Comparison of ENCODE assay signal across 21 cellular contexts in genomic region chr12:96814200-96814599, GRCh38.
DNase-seq lines count a peak whose midpoint lies in the region; ATAC-seq and TF ChIP-seq lines count a peak whose summit lies in the region.
"Had no signal": no experiment of that assay in that cellular context is flagged by ENCODE, and none has a peak within 500 bp of the region (broad histone marks: within the 10 kb centered on the region; RNA-seq: fewer than 3 reads in every experiment).

No MANE protein-coding gene starts in this region.

- no peaks in the 10 kb centered on the region for H3K27me3 ChIP-seq in PC-3 (ENCODE audit: low read length)
- H3K27me3 ChIP-seq: BLaER1 treated with 17β-estradiol and CSF1 and Interleukin-3, amounts not matched to agents 10 nM and 100 nM had no signal

- H3K4me3 ChIP-seq in PC-3 (ENCODE audit: low read length) (no peak overlapping the region), epithelial cell of esophagus (ENCODE audit: low read length) (no peak overlapping the region)
- H3K4me3 ChIP-seq: BLaER1 treated with 17β-estradiol and CSF1 and Interleukin-3, amounts not matched to agents 10 nM and 100 nM had no signal

- no peak overlapping the region for H3K4me3 Mint-ChIP-seq in CD14-positive monocyte
- H3K4me3 Mint-ChIP-seq: CD8-positive, alpha-beta memory T cell had no signal

- H3K9ac ChIP-seq in PC-3 (ENCODE audit: low read length), result no peak overlapping the region
- H3K9ac ChIP-seq: BLaER1 treated with 17β-estradiol and CSF1 and Interleukin-3, amounts not matched to agents 10 nM and 100 nM; SK-N-SH had no signal

- peaks cover 29% of the 10 kb centered on the region for H3K4me1 ChIP-seq in PC-3 (ENCODE audit: insufficient read depth, low read length)

- H3K27ac ChIP-seq in PC-3 (ENCODE audit: low read length), result no peak overlapping the region
- H3K27ac ChIP-seq: BLaER1 treated with 17β-estradiol and CSF1 and Interleukin-3, amounts not matched to agents 10 nM and 100 nM had no signal

- no peaks in the 10 kb centered on the region for H3K79me2 ChIP-seq in PC-3 (ENCODE audit: low read length)

- H2AFZ ChIP-seq in PC-3 (ENCODE audit: low read length), result no peak overlapping the region

- peaks cover 0 to 5% (median 1%) of the 10 kb centered on the region in 7 donors for H3K9me3 Mint-ChIP-seq in CD14-positive monocyte

- H3K4me1 Mint-ChIP-seq in CD14-positive monocyte, result no peaks in the 10 kb centered on the region
- H3K4me1 Mint-ChIP-seq: CD8-positive, alpha-beta memory T cell had no signal

- H3K36me3 ChIP-seq in PC-3 (ENCODE audit: low read depth, low read length), result no peaks in the 10 kb centered on the region
- H3K36me3 ChIP-seq: BLaER1 treated with 17β-estradiol and CSF1 and Interleukin-3, amounts not matched to agents 10 nM and 100 nM had no signal

- no peaks in the 10 kb centered on the region for H3K9me3 ChIP-seq in PC-3 (ENCODE audit: low read length)
- H3K9me3 ChIP-seq: SK-N-SH had no signal

- no peaks in the 10 kb centered on the region for H3K9me2 ChIP-seq in PC-3 (replicated peaks; ENCODE audit: low read length)
- H3K9me2 ChIP-seq: SK-N-SH had no signal

- intact Hi-C loops in PC-3 (cut with micrococcal nuclease), result no loop called here
- intact Hi-C loops in CD14-positive monocyte (cut with micrococcal nuclease), result no loop called here

- POLR2A ChIA-PET in PC-3 (lab: Charles Lee; ENCODE audit: unreplicated experiment), result no interaction called here

- peaks cover 0 to 5% (median 3%) of the 10 kb centered on the region in 3 donors for H3K27me3 Mint-ChIP-seq in CD14-positive monocyte (ENCODE audit: low read depth in 3 of 3)

- no TSS peak for BruUV-seq in PC-3 (replicated peaks; lab: Mats Ljungman, UMichigan)

- no peak overlapping the region for H3K4me2 ChIP-seq in PC-3 (ENCODE audit: low read length)
- H3K4me2 ChIP-seq: BLaER1 treated with 17β-estradiol and CSF1 and Interleukin-3, amounts not matched to agents 10 nM and 100 nM; SK-N-SH had no signal

- H3K27ac Mint-ChIP-seq in CD14-positive monocyte, result no peak overlapping the region
- H3K27ac Mint-ChIP-seq: CD8-positive, alpha-beta memory T cell had no signal

- CTCF ChIA-PET in PC-3 (lab: Charles Lee), result no interaction called here

- H3K36me3 Mint-ChIP-seq in CD14-positive monocyte, result no peaks in the 10 kb centered on the region
- H3K36me3 Mint-ChIP-seq: CD8-positive, alpha-beta memory T cell had no signal

- DNase-seq in H4 (ENCODE audit: low spot score) (peak; percentile 11), PC-3 (peak; percentile 21), epithelial cell of esophagus (ENCODE audit: low read depth) (peak; percentile 29), CD14-positive monocyte (ENCODE audit: low spot score) (no peak), T-helper 9 cell (no peak), medulla oblongata (ENCODE audit: extremely low spot score) (no peak), NCI-H1105 (lab: John Stamatoyannopoulos, UW) (no peak)
- DNase-seq: Calu3; CD8-positive, alpha-beta memory T cell; DMS153; GOT3; NCI-H1092; NCI-H1436 treated with DMSO at 0.1 percent for 48 hours; NCI-H2029 treated with DMSO at 0.1 percent for 48 hours; NCI-H226; NCI-H510A treated with DMSO at 0.1 percent for 48 hours; NCI-H748 treated with DMSO at 0.1 percent for 48 hours; SIG-M5; SK-N-SH had no signal

- no peaks in the 10 kb centered on the region for H4K20me1 ChIP-seq in PC-3 (ENCODE audit: low read length)
- H4K20me1 ChIP-seq: BLaER1 treated with 17β-estradiol and CSF1 and Interleukin-3, amounts not matched to agents 10 nM and 100 nM had no signal

- H3F3A ChIP-seq in PC-3 (ENCODE audit: low read length, unreplicated experiment), result peaks cover 14% of the 10 kb centered on the region

- ATAC-seq in PC-3, result no peak
- ATAC-seq: Panc1 had no signal

- TF ChIP-seq CTCF in PC-3 (conservative IDR thresholded peaks at IDR 0.05; ENCODE audit: low read depth, low read length) (no peak), epithelial cell of esophagus (IDR thresholded peaks at IDR 0.05; ENCODE audit: insufficient read depth, low read depth, low read length, missing control alignments) (no peak), CD14-positive monocyte (IDR thresholded peaks at IDR 0.05) (no peak)

Comparison
In these comparisons a context has a peak if more than half of its experiments do, and no peak if none do; other contexts are left out.
1. DNase-seq: peak in H4 (single experiment), PC-3 (single experiment) and epithelial cell of esophagus (single experiment); none in CD14-positive monocyte (single experiment), T-helper 9 cell (single experiment), medulla oblongata (single experiment) and NCI-H1105 (single experiment).